Comparison of ENCODE assay signal across 15 cellular contexts in the genomic region with DNA sequence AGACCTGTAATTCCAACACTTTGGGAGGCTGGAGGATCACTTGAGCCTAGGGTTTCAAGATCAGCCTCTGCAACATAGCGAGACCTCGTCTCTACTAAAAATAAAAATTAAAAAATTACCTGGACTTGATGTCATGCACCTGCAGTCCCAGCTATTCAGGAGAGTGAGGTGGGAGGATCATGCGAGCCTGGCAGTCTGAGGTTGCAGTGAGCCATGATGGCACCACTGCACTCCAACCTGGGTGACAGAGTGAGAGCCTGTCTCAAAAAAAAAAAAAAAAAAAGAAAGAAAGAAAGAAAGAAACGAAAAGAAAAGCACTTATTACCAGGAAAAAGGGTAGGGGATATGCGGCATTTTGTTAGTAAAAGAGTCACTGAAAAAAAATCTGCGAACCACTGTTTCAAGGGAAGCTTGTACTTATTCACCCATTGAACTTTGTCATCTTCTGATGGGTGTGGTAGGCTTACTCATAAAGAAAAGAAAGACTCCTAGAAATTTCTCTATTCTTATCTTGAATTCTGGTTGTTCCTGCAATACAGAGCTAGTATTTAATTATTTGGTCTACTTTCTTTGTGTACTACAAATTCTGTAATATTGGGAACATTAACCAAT. TPM values are rescaled to one million over a fixed set of nuclear protein-coding genes. Genes with fewer than 3 reads are reported as not detected.
DNase-seq lines count a peak whose midpoint lies in the region; ATAC-seq and TF ChIP-seq lines count a peak whose summit lies in the region.
"Had no signal": no experiment of that assay in that cellular context is flagged by ENCODE, and none has a peak within 500 bp of the region (broad histone marks: within the 10 kb centered on the region; RNA-seq: fewer than 3 reads in every experiment).

No MANE protein-coding gene starts in this region.

- H4K91ac ChIP-seq in mesenchymal stem cell (ENCODE audit: low read length) = no peak overlapping the region

- H3K9ac ChIP-seq in colonic mucosa (ENCODE audit: low read depth in 2 of 2, low read length in 2 of 2) = no peak overlapping the region
- no peak overlapping the region for H3K9ac ChIP-seq in mesenchymal stem cell (ENCODE audit: low read length)

- H3K4me2 ChIP-seq in mesenchymal stem cell (ENCODE audit: low read length, poor library complexity, severe bottlenecking) = no peak overlapping the region
- H3K4me2 ChIP-seq: GM23338 had no signal

- no peak overlapping the region for H4K8ac ChIP-seq in mesenchymal stem cell (ENCODE audit: low read length)

- WGBS in mesenchymal stem cell = 70% methylated on average over 5 of the region's 6 CpGs

- H2BK15ac ChIP-seq in mesenchymal stem cell (ENCODE audit: low read depth, poor library complexity, severe bottlenecking) = no peak overlapping the region

- H3K9me3 ChIP-seq in colonic mucosa = no peaks in the 10 kb centered on the region
- H3K9me3 ChIP-seq in mesenchymal stem cell (ENCODE audit: control insufficient read depth, low read length) = peaks cover 6% of the 10 kb centered on the region
- H3K9me3 ChIP-seq: right lobe of liver had no signal

- intact Hi-C loops in colonic mucosa (cut with DNase I) = no loop called here

- H3K36me3 ChIP-seq in colonic mucosa (no peaks in the 10 kb centered on the region), mesenchymal stem cell (ENCODE audit: control insufficient read depth in 1 of 2, insufficient read depth in 2 of 2, low read depth in 1 of 2, low read length in 2 of 2) (no peaks in the 10 kb centered on the region)
- H3K36me3 ChIP-seq: right lobe of liver had no signal

- H3K23ac ChIP-seq in mesenchymal stem cell (ENCODE audit: low read length in 2 of 2) = no peak overlapping the region

- H3K14ac ChIP-seq in mesenchymal stem cell (ENCODE audit: low read length in 2 of 2) = no peak overlapping the region

- H3K27ac ChIP-seq in colonic mucosa (peak overlapping the region; percentile 44), mesenchymal stem cell (ENCODE audit: low read length, poor library complexity, severe bottlenecking) (no peak overlapping the region)
- H3K27ac ChIP-seq: right lobe of liver had no signal

- peak overlapping the region in 1 of 2 experiments; percentile 24 for H3K18ac ChIP-seq in mesenchymal stem cell (ENCODE audit: low read depth in 1 of 2, low read length in 2 of 2)

- no peak overlapping the region for H2BK12ac ChIP-seq in mesenchymal stem cell (ENCODE audit: low read length in 2 of 2)

- H3K4ac ChIP-seq in mesenchymal stem cell (ENCODE audit: low read depth in 1 of 2, low read length in 2 of 2) = no peak overlapping the region

- H2AFZ ChIP-seq in mesenchymal stem cell (ENCODE audit: low read depth, low read length) = no peak overlapping the region
- H2AFZ ChIP-seq: GM23338 had no signal

- H2BK120ac ChIP-seq in mesenchymal stem cell (ENCODE audit: low read depth, low read length) = peak overlapping the region; percentile 15

- H3K27me3 ChIP-seq in colonic mucosa = no peaks in the 10 kb centered on the region
- H3K27me3 ChIP-seq in mesenchymal stem cell (ENCODE audit: control insufficient read depth in 1 of 2, insufficient read depth in 1 of 2, low read length in 2 of 2) = no peaks in the 10 kb centered on the region
- H3K27me3 ChIP-seq: right lobe of liver had no signal

- H3K79me1 ChIP-seq in mesenchymal stem cell (replicated peaks; ENCODE audit: low read length, poor library complexity, severe bottlenecking) = no peaks in the 10 kb centered on the region

- no peak overlapping the region for H2AK5ac ChIP-seq in mesenchymal stem cell (ENCODE audit: low read length, severe bottlenecking)

- DNase-seq in Daoy (ENCODE audit: low read depth) (peak; percentile 37), M059J (ENCODE audit: low read depth) (peak; percentile 32), colonic mucosa (no peak), mesenchymal stem cell (peak; percentile 16), NCI-H510A (lab: John Stamatoyannopoulos, UW) (no peak), amniotic stem cell (lab: John Stamatoyannopoulos, UW) (no peak)
- DNase-seq: activated CD4-positive, alpha-beta T cell treated with anti-CD3 and anti-CD28 coated beads, Interleukin-2, amount 50 U/mL, for 4 hours; activated T-cell treated with anti-CD3 and anti-CD28 coated beads, Interleukin-2, amount 50 U/mL, for 48 hours; DMS153; NK-92 treated with Interleukin-12 subunit alpha and Interleukin-12 subunit beta, amount 100 ng/mL, for 24 hours; right lobe of liver; stimulated activated CD4-positive, alpha-beta T cell treated with anti-CD3 and anti-CD28 coated beads, Interleukin-4, amount 100 ng/mL, for 4 hours had no signal

- ATAC-seq in GM21576 (IDR thresholded peaks at IDR 0.05; ENCODE audit: unreplicated experiment) (no peak), GM18867 (IDR thresholded peaks at IDR 0.05; ENCODE audit: unreplicated experiment) (no peak)
- ATAC-seq: GM23338, right lobe of liver had no signal

- H3K4me3 ChIP-seq in colonic mucosa (no peak overlapping the region), mesenchymal stem cell (ENCODE audit: insufficient read depth in 1 of 2, low read depth in 1 of 2, low read length in 2 of 2) (no peak overlapping the region)
- H3K4me3 ChIP-seq: GM23338, right lobe of liver had no signal

- H3K4me1 ChIP-seq in colonic mucosa (no peaks in the 10 kb centered on the region), mesenchymal stem cell (ENCODE audit: control insufficient read depth, insufficient read depth, low read depth, low read length) (peaks cover 1% of the 10 kb centered on the region)

- TF ChIP-seq CTCF in colonic mucosa (IDR thresholded peaks at IDR 0.05) = no peak

- no peak overlapping the region for H2BK5ac ChIP-seq in mesenchymal stem cell (ENCODE audit: low read depth, low read length, poor library complexity, severe bottlenecking)

RNA-seq across cellular contexts. Expression of a gene that starts 33.6 kb away (rescaled TPM):
- total RNA-seq in Daoy (2014; rRNA removed; shearing (Covaris generic)) = 15.3 and 19.9 TPM in 2 replicates
- total RNA-seq in M059J (2014; rRNA removed; shearing (Covaris generic)) = 17.3 and 19.6 TPM in 2 replicates
- total RNA-seq in colonic mucosa = 10 to 100 TPM; 31.0 to 32.7 TPM
- 31.9 TPM for polyA plus RNA-seq in mesenchymal stem cell (2013, experiment 1 of 2)
- 31.0 TPM for polyA plus RNA-seq in mesenchymal stem cell (2013, experiment 2 of 2)

Comparison
In these comparisons a context has a peak if more than half of its experiments do, and no peak if none do; other contexts are left out.
1. DNase-seq: peak in Daoy (single experiment), M059J (single experiment) and mesenchymal stem cell (single experiment); none in colonic mucosa (single experiment), NCI-H510A (single experiment) and amniotic stem cell (single experiment).